16 cellular contexts compared by ENCODE assay signal in the genomic region with DNA sequence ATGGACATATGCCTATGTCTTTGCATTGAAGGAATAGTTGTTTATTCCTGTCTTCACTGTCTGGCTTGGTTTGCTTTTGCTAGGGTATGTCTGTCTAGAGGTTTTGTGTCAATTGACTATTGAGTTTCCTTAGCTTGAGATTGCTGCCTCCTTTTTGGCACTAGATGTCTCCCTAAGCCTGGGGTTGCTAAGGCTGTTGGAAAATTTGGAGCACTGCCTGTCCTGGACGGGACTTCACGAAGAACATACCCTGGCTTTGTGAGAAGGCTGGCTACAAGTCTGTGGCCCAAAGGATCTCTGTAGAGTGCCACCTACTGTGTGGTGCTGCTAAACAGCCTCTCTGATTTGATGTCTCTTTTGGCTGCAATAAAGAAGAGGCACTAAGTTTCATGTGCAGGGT.
DNase-seq lines count a peak whose midpoint lies in the region; ATAC-seq and TF ChIP-seq lines count a peak whose summit lies in the region.
"Had no signal": no experiment of that assay in that cellular context is flagged by ENCODE, and none has a peak within 500 bp of the region (broad histone marks: within the 10 kb centered on the region; RNA-seq: fewer than 3 reads in every experiment).

No MANE protein-coding gene starts in this region.

- peak; percentile 15; the same call in 1 of the 2 replicates for TF ChIP-seq RAD21 in IMR-90 (IDR thresholded peaks at IDR 0.05; ENCODE audit: low read length)

- DNase-seq in DND-41 (no peak), IMR-90 (no peak), cardiac fibroblast (ENCODE audit: low read depth in 2 of 2) (peak; percentile 1 to 2), mesendoderm (peak; percentile 81), natural killer cell (no peak), epidermal melanocyte (ENCODE audit: insufficient read length, low spot score) (no peak), mucosa of gallbladder (ENCODE audit: low spot score) (no peak)
- DNase-seq: activated CD4-positive, alpha-beta T cell treated with anti-CD3 and anti-CD28 coated beads for 48 hours; activated effector memory CD4-positive, alpha-beta T cell treated with Interleukin-2 at 50 U/mL for 16 hours; CD4-positive, alpha-beta memory T cell; foreskin fibroblast; stimulated activated CD4-positive, alpha-beta T cell treated with anti-CD3 and anti-CD28 coated beads, Interleukin-4, amount 100 ng/mL, for 1 hour had no signal

- H4K5ac ChIP-seq in IMR-90 (ENCODE audit: low read depth, low read length) (no peak overlapping the region), mesendoderm (ENCODE audit: low read length) (no peak overlapping the region)

- H2BK15ac ChIP-seq in IMR-90 (ENCODE audit: low read depth, low read length) (no peak overlapping the region), mesendoderm (replicated peaks; ENCODE audit: low read depth) (no peak overlapping the region)

- H3K4me1 Mint-ChIP-seq in natural killer cell: no peaks in the 10 kb centered on the region
- H3K4me1 Mint-ChIP-seq: CD4-positive, alpha-beta memory T cell; central memory CD8-positive, alpha-beta T cell had no signal

- intact Hi-C loops in IMR-90 (cut with micrococcal nuclease) (loop anchor here (5.0 kb wide), 1 partner anchor 273 kb away; no protein-coding TSS in a partner anchor), natural killer cell (cut with micrococcal nuclease) (loop anchor here (5.0 to 10.0 kb wide), 2 partner anchors 276 to 313 kb away; no protein-coding TSS in a partner anchor)

- H2BK120ac ChIP-seq in IMR-90 (ENCODE audit: low read depth, low read length) (no peak overlapping the region), mesendoderm (ENCODE audit: low read depth, low read length) (no peak overlapping the region)

- no TSS peak for BruUV-seq in IMR-90 (replicated peaks; lab: Mats Ljungman, UMichigan)

- no CpG with 5 or more reads among the region's 2 CpGs for WGBS in IMR-90 (ENCODE audit: extremely low coverage in 2 of 2, insufficient read length in 1 of 2), 2 experiments
- no CpG with 5 or more reads among the region's 2 CpGs for WGBS in mesendoderm (ENCODE audit: extremely low coverage, insufficient coverage, low lambda C conversion rate)

- H2BK5ac ChIP-seq in IMR-90 (ENCODE audit: low read depth, low read length, poor library complexity, severe bottlenecking): no peak overlapping the region
- H2BK5ac ChIP-seq in mesendoderm (ENCODE audit: low read length): no peak overlapping the region

- H3K27me3 Mint-ChIP-seq in natural killer cell (ENCODE audit: low read depth in 2 of 2): peaks cover 0 to 38% of the 10 kb centered on the region in 2 donors
- H3K27me3 Mint-ChIP-seq: CD4-positive, alpha-beta memory T cell had no signal

- no peak overlapping the region for H3K18ac ChIP-seq in IMR-90 (ENCODE audit: low read depth, low read length)
- no peak overlapping the region for H3K18ac ChIP-seq in mesendoderm (ENCODE audit: low read length)

- H2AK5ac ChIP-seq in IMR-90 (ENCODE audit: low read depth, low read length) (no peak overlapping the region), mesendoderm (ENCODE audit: low read length) (no peak overlapping the region)

- H4K8ac ChIP-seq in IMR-90 (ENCODE audit: low read depth in 2 of 2, low read length in 2 of 2) (no peak overlapping the region), mesendoderm (ENCODE audit: low read depth, low read length) (no peak overlapping the region)

- ATAC-seq in DND-41 (ENCODE audit: insufficient read depth, low read depth) (no peak), IMR-90 (ENCODE audit: low read depth) (no peak), natural killer cell (no peak), HG02763 (IDR thresholded peaks at IDR 0.05; ENCODE audit: unreplicated experiment) (no peak)

- dilution Hi-C loops in IMR-90 (cut with HindIII; ENCODE audit: low sequenced_read_pairs, unreplicated experiment): no loop called here

- H3K9me3 ChIP-seq in DND-41 (ENCODE audit: insufficient read depth, low read length, severe bottlenecking) (no peaks in the 10 kb centered on the region), IMR-90 (ENCODE audit: control insufficient read depth, insufficient read depth, low read length) (no peaks in the 10 kb centered on the region)
- H3K9me3 ChIP-seq: SJCRH30 had no signal

- no peaks in the 10 kb centered on the region for H3K36me3 Mint-ChIP-seq in natural killer cell
- H3K36me3 Mint-ChIP-seq: CD4-positive, alpha-beta memory T cell had no signal

- H3K27me3 ChIP-seq in DND-41 (ENCODE audit: insufficient read depth, low read length, poor library complexity) (no peaks in the 10 kb centered on the region), IMR-90 (ENCODE audit: control insufficient read depth, insufficient read depth, low read length) (no peaks in the 10 kb centered on the region), mesendoderm (ENCODE audit: insufficient read depth, low read length, poor library complexity) (no peaks in the 10 kb centered on the region)
- H3K27me3 ChIP-seq: SJCRH30 had no signal

- no peak overlapping the region for H4K91ac ChIP-seq in IMR-90 (ENCODE audit: insufficient read depth, low read depth, low read length)

- in situ Hi-C loops in IMR-90 (cut with MboI; ENCODE audit: low sequenced_read_pairs): no loop called here

- H3K36me3 ChIP-seq in DND-41 (ENCODE audit: insufficient read depth, low read length) (no peaks in the 10 kb centered on the region), IMR-90 (ENCODE audit: control insufficient read depth, insufficient read depth, low read length) (no peaks in the 10 kb centered on the region), mesendoderm (ENCODE audit: control insufficient read depth, insufficient read depth, low read length) (no peaks in the 10 kb centered on the region)
- H3K36me3 ChIP-seq: SJCRH30 had no signal

- H3K23ac ChIP-seq in IMR-90 (ENCODE audit: low read depth, low read length) (no peak overlapping the region), mesendoderm (ENCODE audit: low read length) (no peak overlapping the region)

- H3K27ac ChIP-seq in DND-41 (ENCODE audit: low read length) (no peak overlapping the region), IMR-90 (ENCODE audit: insufficient read depth, low read length) (no peak overlapping the region), mesendoderm (ENCODE audit: low read depth, low read length) (no peak overlapping the region)
- H3K27ac ChIP-seq: SJCRH30 had no signal

- no peak overlapping the region for H3K4me3 Mint-ChIP-seq in natural killer cell
- H3K4me3 Mint-ChIP-seq: CD4-positive, alpha-beta memory T cell; central memory CD8-positive, alpha-beta T cell; stimulated activated naive CD8-positive, alpha-beta T cell treated with anti-CD3 and anti-CD28 coated beads, Interleukin-15, Interleukin-2, amounts not matched to agents 100 ng/mL and 50 ng/mL, for 24 hours had no signal

- H3K4me1 ChIP-seq in DND-41 (ENCODE audit: insufficient read depth, low read length) (no peaks in the 10 kb centered on the region), IMR-90 (ENCODE audit: control insufficient read depth, insufficient read depth, low read length) (no peaks in the 10 kb centered on the region), mesendoderm (ENCODE audit: control insufficient read depth, low read depth, low read length) (no peaks in the 10 kb centered on the region)
- H3K4me1 ChIP-seq: SJCRH30 had no signal

- H3K4me2 ChIP-seq in DND-41 (ENCODE audit: insufficient read depth, low read length) (no peak overlapping the region), IMR-90 (ENCODE audit: low read depth, low read length) (no peak overlapping the region), mesendoderm (ENCODE audit: low read length) (no peak overlapping the region)

- CTCF ChIA-PET in IMR-90 (lab: Yijun Ruan, JAX): no interaction called here

- H3K79me2 ChIP-seq in DND-41 (ENCODE audit: insufficient read depth, low read length): no peaks in the 10 kb centered on the region
- H3K79me2 ChIP-seq in mesendoderm (ENCODE audit: control insufficient read depth, insufficient read depth, low read length): no peaks in the 10 kb centered on the region

- no peak overlapping the region for H3K14ac ChIP-seq in IMR-90 (replicated peaks; ENCODE audit: low read depth, low read length)

- no peaks in the 10 kb centered on the region for H3K79me1 ChIP-seq in IMR-90 (ENCODE audit: low read depth in 1 of 2, low read length in 2 of 2)
- H3K79me1 ChIP-seq in mesendoderm (ENCODE audit: low read length): no peaks in the 10 kb centered on the region

- H3K4me3 ChIP-seq in DND-41 (ENCODE audit: low read depth in 1 of 2, low read length in 2 of 2) (no peak overlapping the region), IMR-90 (ENCODE audit: insufficient read depth, low read depth, low read length) (no peak overlapping the region), cardiac fibroblast (replicated peaks in 1 of 2; ENCODE audit: low read depth in 2 of 2, low read length in 2 of 2) (no peak overlapping the region), mesendoderm (ENCODE audit: low read length) (no peak overlapping the region)
- H3K4me3 ChIP-seq: SJCRH30 had no signal

- H3K9ac ChIP-seq in DND-41 (ENCODE audit: low read depth, low read length) (no peak overlapping the region), IMR-90 (ENCODE audit: low read depth, low read length) (no peak overlapping the region), mesendoderm (ENCODE audit: low read length) (no peak overlapping the region)

- H3K4ac ChIP-seq in IMR-90 (ENCODE audit: low read depth, low read length) (no peak overlapping the region), mesendoderm (ENCODE audit: low read depth, low read length) (no peak overlapping the region)

- TF ChIP-seq CTCF in DND-41 (IDR thresholded peaks at IDR 0.05; ENCODE audit: borderline replicate concordance, extremely low read depth, low read length, poor library complexity, severe bottlenecking) (peak; percentile 14), IMR-90 (conservative IDR thresholded peaks at IDR 0.05; ENCODE audit: low read depth, low read length) (no peak), cardiac fibroblast (IDR thresholded peaks at IDR 0.05; ENCODE audit: low read depth, low read length) (no peak), natural killer cell (IDR thresholded peaks at IDR 0.05) (no peak)

- H2BK20ac ChIP-seq in IMR-90 (ENCODE audit: low read depth, low read length): no peak overlapping the region

- H2AFZ ChIP-seq in DND-41 (ENCODE audit: low read depth, low read length) (no peak overlapping the region), IMR-90 (replicated peaks; ENCODE audit: low read length, poor library complexity) (no peak overlapping the region)

- TF ChIP-seq POLR2A in IMR-90 (IDR thresholded peaks at IDR 0.05; ENCODE audit: low read depth, low read length): no peak

- H4K20me1 ChIP-seq in DND-41 (ENCODE audit: insufficient read depth, low read length): no peaks in the 10 kb centered on the region
- H4K20me1 ChIP-seq in IMR-90 (ENCODE audit: insufficient read depth, low read length): no peaks in the 10 kb centered on the region

- H3K27ac Mint-ChIP-seq in natural killer cell: no peak overlapping the region
- H3K27ac Mint-ChIP-seq: CD4-positive, alpha-beta memory T cell; stimulated activated naive CD8-positive, alpha-beta T cell treated with anti-CD3 and anti-CD28 coated beads, Interleukin-15, Interleukin-2, amounts not matched to agents 100 ng/mL and 50 ng/mL, for 24 hours had no signal

- no peak overlapping the region for H2AK9ac ChIP-seq in IMR-90 (replicated peaks; ENCODE audit: low read depth, low read length, poor library complexity)

- POLR2A ChIA-PET in IMR-90 (lab: Charles Lee; ENCODE audit: unreplicated experiment): no interaction called here

- H3K9me1 ChIP-seq in IMR-90 (ENCODE audit: insufficient read depth, low read length): no peaks in the 10 kb centered on the region

- no peaks in the 10 kb centered on the region for H3K9me3 Mint-ChIP-seq in natural killer cell
- H3K9me3 Mint-ChIP-seq: CD4-positive, alpha-beta memory T cell; central memory CD8-positive, alpha-beta T cell; stimulated activated naive CD8-positive, alpha-beta T cell treated with anti-CD3 and anti-CD28 coated beads, Interleukin-15, Interleukin-2, amounts not matched to agents 100 ng/mL and 50 ng/mL, for 24 hours had no signal

- no peak overlapping the region for H3K56ac ChIP-seq in IMR-90 (ENCODE audit: extremely low read depth, insufficient read depth, low read length)
- H3K56ac ChIP-seq in mesendoderm (ENCODE audit: low read length): no peak overlapping the region

Comparison
In these comparisons a context has a peak if more than half of its experiments do, and no peak if none do; other contexts are left out.
1. DNase-seq: peak in cardiac fibroblast (2 of 2) and mesendoderm (single experiment); none in DND-41 (single experiment), IMR-90 (single experiment), natural killer cell (single experiment), epidermal melanocyte (single experiment) and mucosa of gallbladder (single experiment).